In the genomic region with DNA sequence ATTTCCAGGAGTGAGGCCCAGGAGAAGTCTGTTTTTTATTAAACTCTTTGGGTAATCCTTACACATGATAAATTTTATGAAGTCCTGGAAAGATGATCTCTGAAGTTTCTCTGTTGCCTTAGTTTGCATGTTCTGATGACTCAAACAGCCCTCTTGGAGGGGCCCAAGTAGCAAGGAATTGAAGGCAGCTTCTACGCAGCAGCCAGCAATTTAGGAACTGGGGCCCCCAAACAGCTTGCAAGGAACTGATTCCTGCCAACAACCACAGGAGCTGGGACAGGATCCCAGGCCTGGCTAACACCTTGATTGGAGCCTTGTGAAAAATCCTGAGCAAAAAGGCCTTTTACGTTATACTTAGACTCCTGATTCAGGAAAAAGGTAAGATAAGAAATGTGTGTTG, we compare ENCODE assay signal across 21 cellular contexts. TPM values are rescaled to one million over a fixed set of nuclear protein-coding genes. Genes with fewer than 3 reads are reported as not detected.
"Had no signal": no experiment of that assay in that cellular context is flagged by ENCODE, and none has a peak within 500 bp of the region (broad histone marks: within the 10 kb centered on the region; RNA-seq: fewer than 3 reads in every experiment).

No MANE protein-coding gene starts in this region.

- H3K27me3 Mint-ChIP-seq: activated CD4-positive, alpha-beta memory T cell treated with anti-CD3 and anti-CD28 coated beads, Interleukin-2, amount 10 ng/mL, durations not matched to agents 7 days and 5 days; activated CD4-positive, alpha-beta T cell treated with anti-CD3 and anti-CD28 coated beads for 36 hours; activated naive CD8-positive, alpha-beta T cell treated with anti-CD3 and anti-CD28 coated beads for 36 hours; dendritic cell treated with granulocyte-macrophage colony-stimulating factor and Interleukin-4, amounts not matched to agents 40 ng/mL and 50 ng/mL, for 4 days; memory B cell had no signal

- H3K27ac Mint-ChIP-seq: activated CD4-positive, alpha-beta memory T cell treated with anti-CD3 and anti-CD28 coated beads, Interleukin-2, amount 10 ng/mL, durations not matched to agents 7 days and 5 days; activated CD4-positive, alpha-beta T cell treated with anti-CD3 and anti-CD28 coated beads for 36 hours; activated naive CD8-positive, alpha-beta T cell treated with anti-CD3 and anti-CD28 coated beads for 36 hours; activated T-cell treated with anti-CD3 and anti-CD28 coated beads, Interleukin-2, amount 50 U/mL, for 72 hours; dendritic cell treated with granulocyte-macrophage colony-stimulating factor and Interleukin-4, amounts not matched to agents 40 ng/mL and 50 ng/mL, for 4 days; effector memory CD8-positive, alpha-beta T cell; memory B cell; nephron progenitor cell; stimulated activated effector memory CD8-positive, alpha-beta T cell treated with anti-CD3 and anti-CD28 coated beads, Interleukin-12 subunit alpha, Interleukin-12 subunit beta, amount 100 ng/mL, for 72 hours had no signal

- DNase-seq: activated CD4-positive, alpha-beta memory T cell treated with anti-CD3 and anti-CD28 coated beads, Interleukin-2, amount 10 ng/mL, durations not matched to agents 7 days and 5 days; activated CD4-positive, alpha-beta T cell treated with anti-CD3 and anti-CD28 coated beads for 36 hours; activated CD8-positive, alpha-beta memory T cell treated with anti-CD3 and anti-CD28 coated beads, Interleukin-2, amount 50 U/mL, for 4 hours; activated gamma-delta T cell treated with Interleukin-2 at 50 U/mL for 16 hours; activated naive CD8-positive, alpha-beta T cell treated with anti-CD3 and anti-CD28 coated beads for 36 hours; activated T-cell treated with anti-CD3 and anti-CD28 coated beads, Interleukin-2, amount 50 U/mL, for 72 hours; aorta; central memory CD4-positive, alpha-beta T cell; effector memory CD8-positive, alpha-beta T cell; foreskin melanocyte; islet precursor cell; left lung; nephron progenitor cell; ovary; retina; thyroid gland; uterus had no signal

- ATAC-seq: activated CD4-positive, alpha-beta T cell treated with anti-CD3 and anti-CD28 coated beads for 36 hours; activated T-cell treated with anti-CD3 and anti-CD28 coated beads, Interleukin-2, amount 50 U/mL, for 72 hours; effector memory CD8-positive, alpha-beta T cell; left lung; stimulated activated effector memory CD8-positive, alpha-beta T cell treated with anti-CD3 and anti-CD28 coated beads, Interleukin-12 subunit alpha, Interleukin-12 subunit beta, amount 100 ng/mL, for 72 hours had no signal

- H3K4me3 ChIP-seq: left lung, ovary, thyroid gland, uterus had no signal

- H3K27me3 ChIP-seq: left lung, ovary, thyroid gland, uterus had no signal

- H3K36me3 ChIP-seq: left lung, ovary, thyroid gland, uterus had no signal

- H3K9me3 ChIP-seq: ovary, thyroid gland, uterus had no signal

- H3K36me3 Mint-ChIP-seq: activated naive CD8-positive, alpha-beta T cell treated with anti-CD3 and anti-CD28 coated beads for 36 hours; memory B cell; stimulated activated effector memory CD8-positive, alpha-beta T cell treated with anti-CD3 and anti-CD28 coated beads, Interleukin-12 subunit alpha, Interleukin-12 subunit beta, amount 100 ng/mL, for 72 hours had no signal

- H3K4me3 Mint-ChIP-seq: activated CD4-positive, alpha-beta memory T cell treated with anti-CD3 and anti-CD28 coated beads, Interleukin-2, amount 10 ng/mL, durations not matched to agents 7 days and 5 days; activated CD4-positive, alpha-beta T cell treated with anti-CD3 and anti-CD28 coated beads for 36 hours; activated naive CD8-positive, alpha-beta T cell treated with anti-CD3 and anti-CD28 coated beads for 36 hours; activated T-cell treated with anti-CD3 and anti-CD28 coated beads, Interleukin-2, amount 50 U/mL, for 72 hours; dendritic cell treated with granulocyte-macrophage colony-stimulating factor and Interleukin-4, amounts not matched to agents 40 ng/mL and 50 ng/mL, for 4 days; effector memory CD8-positive, alpha-beta T cell; memory B cell; nephron progenitor cell; stimulated activated effector memory CD8-positive, alpha-beta T cell treated with anti-CD3 and anti-CD28 coated beads, Interleukin-12 subunit alpha, Interleukin-12 subunit beta, amount 100 ng/mL, for 72 hours had no signal

- H3K4me1 Mint-ChIP-seq: activated CD4-positive, alpha-beta memory T cell treated with anti-CD3 and anti-CD28 coated beads, Interleukin-2, amount 10 ng/mL, durations not matched to agents 7 days and 5 days; activated CD4-positive, alpha-beta T cell treated with anti-CD3 and anti-CD28 coated beads for 36 hours; activated naive CD8-positive, alpha-beta T cell treated with anti-CD3 and anti-CD28 coated beads for 36 hours; nephron progenitor cell; stimulated activated effector memory CD8-positive, alpha-beta T cell treated with anti-CD3 and anti-CD28 coated beads, Interleukin-12 subunit alpha, Interleukin-12 subunit beta, amount 100 ng/mL, for 72 hours had no signal

- H3K9me3 Mint-ChIP-seq: activated CD4-positive, alpha-beta memory T cell treated with anti-CD3 and anti-CD28 coated beads, Interleukin-2, amount 10 ng/mL, durations not matched to agents 7 days and 5 days; activated naive CD8-positive, alpha-beta T cell treated with anti-CD3 and anti-CD28 coated beads for 36 hours; dendritic cell treated with granulocyte-macrophage colony-stimulating factor and Interleukin-4, amounts not matched to agents 40 ng/mL and 50 ng/mL, for 4 days; effector memory CD8-positive, alpha-beta T cell; memory B cell; stimulated activated effector memory CD8-positive, alpha-beta T cell treated with anti-CD3 and anti-CD28 coated beads, Interleukin-12 subunit alpha, Interleukin-12 subunit beta, amount 100 ng/mL, for 72 hours had no signal

- H3K4me1 ChIP-seq: uterus had no signal

- H3K27ac ChIP-seq: epithelial cell of prostate, left lung, ovary, thyroid gland, uterus had no signal

RNA-seq across cellular contexts. Expression of gene ACP3, which starts 5.3 kb away (rescaled TPM):
- total RNA-seq: activated CD4-positive, alpha-beta memory T cell treated with anti-CD3 and anti-CD28 coated beads, Interleukin-2, amount 10 ng/mL, durations not matched to agents 7 days and 5 days; activated CD4-positive, alpha-beta T cell treated with anti-CD3 and anti-CD28 coated beads for 36 hours; activated naive CD8-positive, alpha-beta T cell treated with anti-CD3 and anti-CD28 coated beads for 36 hours; activated T-cell treated with anti-CD3 and anti-CD28 coated beads, Interleukin-2, amount 50 U/mL, for 72 hours had no signal
